32 cellular contexts compared by ENCODE assay signal in the genomic region with DNA sequence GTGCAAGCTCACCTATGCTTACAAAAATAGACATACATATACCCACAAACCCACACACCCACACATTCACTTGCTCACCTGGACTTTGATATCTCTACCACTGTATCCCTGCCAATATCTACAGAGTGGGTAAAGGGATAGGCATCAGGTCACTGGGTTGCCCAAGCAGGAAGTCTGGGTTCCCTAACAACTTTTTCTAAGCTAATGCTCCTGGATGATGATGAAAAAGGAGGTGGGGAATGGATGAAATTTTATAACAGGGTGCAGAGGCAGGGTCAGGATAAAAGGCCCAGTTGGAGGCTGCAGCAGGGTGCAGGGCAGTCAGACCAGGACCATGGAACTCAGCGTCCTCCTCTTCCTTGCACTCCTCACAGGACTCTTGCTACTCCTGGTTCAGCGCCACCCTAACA. TPM values are rescaled to one million over a fixed set of nuclear protein-coding genes. Genes with fewer than 3 reads are reported as not detected.
"Had no signal": no experiment of that assay in that cellular context is flagged by ENCODE, and none has a peak within 500 bp of the region (broad histone marks: within the 10 kb centered on the region; RNA-seq: fewer than 3 reads in every experiment).

Gene CYP2B6 (plus strand): TSS at position 311 of the 410 bp plus-strand sequence. CDS start 24 bp downstream, at position 335.

- H3K9me3 ChIP-seq: neutrophil, thoracic aorta, upper lobe of left lung had no signal

- H3K27me3 ChIP-seq: left lung, upper lobe of left lung had no signal

- H3K27ac ChIP-seq: left lung, neutrophil, skin epidermis, thoracic aorta, upper lobe of left lung had no signal

- ATAC-seq: activated naive CD8-positive, alpha-beta T cell treated with anti-CD3 and anti-CD28 coated beads, Interleukin-2, amount 50 U/mL, for 24 hours; left lung; sciatic nerve; stimulated activated effector memory CD8-positive, alpha-beta T cell treated with anti-CD3 and anti-CD28 coated beads, Interleukin-12 subunit alpha, Interleukin-12 subunit beta, amount 100 ng/mL, for 72 hours had no signal

- H3K4me1 ChIP-seq: left lung, upper lobe of left lung had no signal

- H3K4me3 Mint-ChIP-seq: activated naive CD4-positive, alpha-beta T cell treated with anti-CD3 and anti-CD28 coated beads, Interleukin-2, amount 50 U/mL, for 24 hours; activated naive CD8-positive, alpha-beta T cell treated with anti-CD3 and anti-CD28 coated beads, Interleukin-2, amount 50 U/mL, for 24 hours; dendritic cell treated with granulocyte-macrophage colony-stimulating factor and Interleukin-4, amounts not matched to agents 40 ng/mL and 50 ng/mL, for 4 days; endodermal cell; nephron progenitor cell; stimulated activated effector memory CD8-positive, alpha-beta T cell treated with anti-CD3 and anti-CD28 coated beads, Interleukin-12 subunit alpha, Interleukin-12 subunit beta, amount 100 ng/mL, for 72 hours; stimulated activated naive CD8-positive, alpha-beta T cell treated with anti-CD3 and anti-CD28 coated beads, Interleukin-15, Interleukin-2, amounts not matched to agents 100 ng/mL and 50 ng/mL, for 24 hours had no signal

- H3K9me3 Mint-ChIP-seq: activated naive CD4-positive, alpha-beta T cell treated with anti-CD3 and anti-CD28 coated beads, Interleukin-2, amount 50 U/mL, for 24 hours; activated T-helper 2 cell treated with anti-CD3 and anti-CD28 coated beads, Interferon-gamma antibody, Interleukin-2, Interleukin-4, amounts not matched to agents 10 μg/mL and 5 μg/mL and 100 μg/mL, durations not matched to agents 14 hours and 24 hours and 36 hours; endodermal cell; nephron progenitor cell had no signal

- H3K4me1 Mint-ChIP-seq: naive B cell; nephron progenitor cell; stimulated activated effector memory CD8-positive, alpha-beta T cell treated with anti-CD3 and anti-CD28 coated beads, Interleukin-12 subunit alpha, Interleukin-12 subunit beta, amount 100 ng/mL, for 72 hours had no signal

- H3K36me3 Mint-ChIP-seq: activated naive CD4-positive, alpha-beta T cell treated with anti-CD3 and anti-CD28 coated beads, Interleukin-2, amount 50 U/mL, for 24 hours had no signal

- H3K27me3 Mint-ChIP-seq: activated naive CD8-positive, alpha-beta T cell treated with anti-CD3 and anti-CD28 coated beads, Interleukin-2, amount 50 U/mL, for 24 hours; stimulated activated naive CD8-positive, alpha-beta T cell treated with anti-CD3 and anti-CD28 coated beads, Interleukin-15, Interleukin-2, amounts not matched to agents 100 ng/mL and 50 ng/mL, for 24 hours had no signal

- H3K36me3 ChIP-seq: left lung, neutrophil, thoracic aorta, upper lobe of left lung had no signal

- DNase-seq: activated CD4-positive, alpha-beta T cell treated with anti-CD3 and anti-CD28 coated beads for 4 hours; activated CD4-positive, alpha-beta T cell treated with anti-CD3 and anti-CD28 coated beads, Interleukin-2, amount 50 U/mL, for 48 hours; activated naive CD8-positive, alpha-beta T cell treated with anti-CD3 and anti-CD28 coated beads, Interleukin-2, amount 50 U/mL, for 24 hours; activated T-cell treated with anti-CD3 and anti-CD28 coated beads, Interleukin-2, amount 50 U/mL, for 48 hours; amygdala; central memory CD4-positive, alpha-beta T cell; endodermal cell; foreskin fibroblast; head of caudate nucleus; hypothalamus; left lung; naive B cell; nephron progenitor cell; stimulated activated CD4-positive, alpha-beta T cell treated with anti-CD3 and anti-CD28 coated beads, Interleukin-4, amount 100 ng/mL, for 24 hours had no signal

- H3K27ac Mint-ChIP-seq: activated naive CD4-positive, alpha-beta T cell treated with anti-CD3 and anti-CD28 coated beads, Interleukin-2, amount 50 U/mL, for 24 hours; activated naive CD8-positive, alpha-beta T cell treated with anti-CD3 and anti-CD28 coated beads, Interleukin-2, amount 50 U/mL, for 24 hours; activated T-helper 2 cell treated with anti-CD3 and anti-CD28 coated beads, Interferon-gamma antibody, Interleukin-2, Interleukin-4, amounts not matched to agents 10 μg/mL and 5 μg/mL and 100 μg/mL, durations not matched to agents 14 hours and 24 hours and 36 hours; dendritic cell treated with granulocyte-macrophage colony-stimulating factor and Interleukin-4, amounts not matched to agents 40 ng/mL and 50 ng/mL, for 4 days; endodermal cell; nephron progenitor cell; progenitor cell of endocrine pancreas; stimulated activated effector memory CD8-positive, alpha-beta T cell treated with anti-CD3 and anti-CD28 coated beads, Interleukin-12 subunit alpha, Interleukin-12 subunit beta, amount 100 ng/mL, for 72 hours; stimulated activated naive CD8-positive, alpha-beta T cell treated with anti-CD3 and anti-CD28 coated beads, Interleukin-15, Interleukin-2, amounts not matched to agents 100 ng/mL and 50 ng/mL, for 24 hours had no signal

- H3K4me3 ChIP-seq: left lung, lung, skin epidermis, thoracic aorta, upper lobe of left lung had no signal

RNA-seq across cellular contexts. Expression of gene CYP2B6, which starts in this region (rescaled TPM):
- total RNA-seq: activated CD8-positive, alpha-beta memory T cell treated with anti-CD3 and anti-CD28 coated beads for 36 hours; activated T-helper 2 cell treated with anti-CD3 and anti-CD28 coated beads, Interferon-gamma antibody, Interleukin-2, Interleukin-4, amounts not matched to agents 10 μg/mL and 5 μg/mL and 100 μg/mL, durations not matched to agents 14 hours and 24 hours and 36 hours; esophagus mucosa; mononuclear cell; osteocyte; sciatic nerve; subcutaneous adipose tissue; T-helper 1 cell treated with Interleukin-12 subunit alpha and Interleukin-12 subunit beta and Interleukin-4 antibody, amounts not matched to agents 30 ng/mL and 1 ng/mL, for 36 hours; thoracic aorta had no signal
